In the genomic region with DNA sequence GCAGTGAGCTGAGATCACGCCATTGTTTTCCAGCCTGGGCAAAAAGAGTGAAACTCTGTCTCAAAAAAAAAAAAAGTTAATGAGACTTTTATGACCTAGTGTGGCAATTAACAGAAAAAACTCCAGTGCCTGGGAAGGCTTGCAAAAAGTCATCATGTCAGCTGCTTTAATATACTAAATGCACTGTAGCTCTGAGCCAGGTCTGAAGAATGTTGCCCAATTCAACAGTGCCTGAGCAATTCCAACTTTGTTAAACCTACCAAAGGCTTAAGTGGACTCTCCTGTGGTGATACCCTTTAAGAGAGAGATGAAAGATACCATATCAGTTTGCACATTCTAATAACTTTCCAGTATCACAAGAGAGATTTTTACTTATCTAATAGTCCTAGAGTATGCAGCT, we compare ENCODE assay signal across 29 cellular contexts. TPM values are rescaled to one million over a fixed set of nuclear protein-coding genes. Genes with fewer than 3 reads are reported as not detected.
"Had no signal": no experiment of that assay in that cellular context is flagged by ENCODE, and none has a peak within 500 bp of the region (broad histone marks: within the 10 kb centered on the region; RNA-seq: fewer than 3 reads in every experiment).

No MANE protein-coding gene starts in this region.

- H3K27me3 ChIP-seq: body of pancreas, esophagus muscularis mucosa had no signal

- H3K9me3 ChIP-seq: body of pancreas, esophagus muscularis mucosa, gastroesophageal sphincter had no signal

- H3K4me3 ChIP-seq: body of pancreas, esophagus muscularis mucosa, gastroesophageal sphincter had no signal

- DNase-seq: activated B cell treated with CpG ODN at 0.5 μM for 24 hours; activated CD4-positive, alpha-beta T cell treated with anti-CD3 and anti-CD28 coated beads for 48 hours; activated CD4-positive, alpha-beta T cell treated with anti-CD3 and anti-CD28 coated beads, Interleukin-2, amount 50 U/mL, for 1 hour; activated CD4-positive, alpha-beta T cell treated with anti-CD3 and anti-CD28 coated beads, Interleukin-2, amount 50 U/mL, for 48 hours; activated CD8-positive, alpha-beta memory T cell treated with anti-CD3 and anti-CD28 coated beads for 24 hours; activated CD8-positive, alpha-beta T cell treated with anti-CD3 and anti-CD28 coated beads for 36 hours; activated effector memory CD4-positive, alpha-beta T cell treated with Interleukin-2 at 50 U/mL for 16 hours; activated gamma-delta T cell treated with Interleukin-2 at 50 U/mL for 16 hours; activated naive CD4-positive, alpha-beta T cell treated with anti-CD3 and anti-CD28 coated beads, Interleukin-2, amount 50 U/mL, for 16 hours; activated naive CD4-positive, alpha-beta T cell treated with Interleukin-2 at 50 U/mL for 16 hours; activated T-cell treated with anti-CD3 and anti-CD28 coated beads, Interleukin-2, amount 50 U/mL, for 4 hours; amygdala; aorta; body of pancreas; caudate nucleus; cortex of kidney; dermis blood vessel endothelial cell; effector CD4-positive, alpha-beta T cell; effector memory CD8-positive, alpha-beta T cell; erythroblast; foreskin melanocyte; T-helper 2 cell; WERI-Rb-1 had no signal

- ATAC-seq: activated CD4-positive, CD25-positive, alpha-beta regulatory T cell treated with anti-CD3 and anti-CD28 coated beads, Interleukin-2, amount 50 U/mL, for 24 hours; activated CD8-positive, alpha-beta T cell treated with anti-CD3 and anti-CD28 coated beads for 36 hours; activated T-cell treated with anti-CD3 and anti-CD28 coated beads, Interleukin-2, amount 50 U/mL, for 4 hours; activated T-helper 17 cell treated with anti-CD3 and anti-CD28 coated beads, Interleukin-2, amount 50 U/mL, for 72 hours; body of pancreas; effector memory CD8-positive, alpha-beta T cell; gastroesophageal sphincter had no signal

- H3K36me3 ChIP-seq: esophagus muscularis mucosa, gastroesophageal sphincter, WERI-Rb-1 had no signal

- H3K27ac ChIP-seq: body of pancreas, esophagus muscularis mucosa, gastroesophageal sphincter, WERI-Rb-1 had no signal

- H3K4me1 ChIP-seq: body of pancreas, esophagus muscularis mucosa, gastroesophageal sphincter had no signal

RNA-seq across cellular contexts. Expression of a gene that starts 6.5 kb away (rescaled TPM):
- total RNA-seq: activated B cell treated with CpG ODN at 0.5 μM for 24 hours; activated CD8-positive, alpha-beta T cell treated with anti-CD3 and anti-CD28 coated beads for 36 hours; activated T-helper 17 cell treated with anti-CD3 and anti-CD28 coated beads, Interleukin-2, amount 50 U/mL, for 72 hours; body of pancreas; chondrocyte; T-helper 1 cell treated with Interleukin-12 subunit alpha and Interleukin-12 subunit beta and Interleukin-4 antibody, amounts not matched to agents 30 ng/mL and 1 ng/mL, for 36 hours had no signal
- polyA plus RNA-seq: aorta had no signal
